In genomic region chr15:53038542-53038941, GRCh38 we compare ENCODE assay signal across 1 cellular context.
TF ChIP-seq lines count a peak whose summit lies in the region.

No MANE protein-coding gene starts in this region.

TF ChIP-seq in SK-N-SH treated with all-trans-retinoic acid at 6 μM for 48 hours, 23 proteins besides CTCF, POLR2A, EP300 and RAD21 (continued from another document):
- TF ChIP-seq, protein P1, sequence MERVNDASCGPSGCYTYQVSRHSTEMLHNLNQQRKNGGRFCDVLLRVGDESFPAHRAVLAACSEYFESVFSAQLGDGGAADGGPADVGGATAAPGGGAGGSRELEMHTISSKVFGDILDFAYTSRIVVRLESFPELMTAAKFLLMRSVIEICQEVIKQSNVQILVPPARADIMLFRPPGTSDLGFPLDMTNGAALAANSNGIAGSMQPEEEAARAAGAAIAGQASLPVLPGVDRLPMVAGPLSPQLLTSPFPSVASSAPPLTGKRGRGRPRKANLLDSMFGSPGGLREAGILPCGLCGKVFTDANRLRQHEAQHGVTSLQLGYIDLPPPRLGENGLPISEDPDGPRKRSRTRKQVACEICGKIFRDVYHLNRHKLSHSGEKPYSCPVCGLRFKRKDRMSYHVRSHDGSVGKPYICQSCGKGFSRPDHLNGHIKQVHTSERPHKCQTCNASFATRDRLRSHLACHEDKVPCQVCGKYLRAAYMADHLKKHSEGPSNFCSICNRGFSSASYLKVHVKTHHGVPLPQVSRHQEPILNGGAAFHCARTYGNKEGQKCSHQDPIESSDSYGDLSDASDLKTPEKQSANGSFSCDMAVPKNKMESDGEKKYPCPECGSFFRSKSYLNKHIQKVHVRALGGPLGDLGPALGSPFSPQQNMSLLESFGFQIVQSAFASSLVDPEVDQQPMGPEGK (CRISPR knock-in tag; IDR thresholded peaks at IDR 0.05; ENCODE audit: borderline replicate concordance), result no peak
- TF ChIP-seq ZFP3 (CRISPR knock-in tag; IDR thresholded peaks at IDR 0.05), result no peak
- TF ChIP-seq TCF4 (CRISPR knock-in tag; IDR thresholded peaks at IDR 0.05; ENCODE audit: borderline replicate concordance), result no peak
- no peak for TF ChIP-seq ZC3H10 (CRISPR knock-in tag; IDR thresholded peaks at IDR 0.05)
- TF ChIP-seq ZFP30 (CRISPR knock-in tag; IDR thresholded peaks at IDR 0.05), result no peak
- TF ChIP-seq BACH2 (CRISPR knock-in tag; IDR thresholded peaks at IDR 0.05; ENCODE audit: borderline replicate concordance), result no peak
- no peak for TF ChIP-seq SNAI2 (CRISPR knock-in tag; IDR thresholded peaks at IDR 0.05)
- TF ChIP-seq, protein P2, sequence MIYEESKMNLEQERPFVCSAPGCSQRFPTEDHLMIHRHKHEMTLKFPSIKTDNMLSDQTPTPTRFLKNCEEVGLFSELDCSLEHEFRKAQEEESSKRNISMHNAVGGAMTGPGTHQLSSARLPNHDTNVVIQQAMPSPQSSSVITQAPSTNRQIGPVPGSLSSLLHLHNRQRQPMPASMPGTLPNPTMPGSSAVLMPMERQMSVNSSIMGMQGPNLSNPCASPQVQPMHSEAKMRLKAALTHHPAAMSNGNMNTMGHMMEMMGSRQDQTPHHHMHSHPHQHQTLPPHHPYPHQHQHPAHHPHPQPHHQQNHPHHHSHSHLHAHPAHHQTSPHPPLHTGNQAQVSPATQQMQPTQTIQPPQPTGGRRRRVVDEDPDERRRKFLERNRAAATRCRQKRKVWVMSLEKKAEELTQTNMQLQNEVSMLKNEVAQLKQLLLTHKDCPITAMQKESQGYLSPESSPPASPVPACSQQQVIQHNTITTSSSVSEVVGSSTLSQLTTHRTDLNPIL (CRISPR knock-in tag; IDR thresholded peaks at IDR 0.05; ENCODE audit: low read depth), result no peak
- TF ChIP-seq, protein P3, sequence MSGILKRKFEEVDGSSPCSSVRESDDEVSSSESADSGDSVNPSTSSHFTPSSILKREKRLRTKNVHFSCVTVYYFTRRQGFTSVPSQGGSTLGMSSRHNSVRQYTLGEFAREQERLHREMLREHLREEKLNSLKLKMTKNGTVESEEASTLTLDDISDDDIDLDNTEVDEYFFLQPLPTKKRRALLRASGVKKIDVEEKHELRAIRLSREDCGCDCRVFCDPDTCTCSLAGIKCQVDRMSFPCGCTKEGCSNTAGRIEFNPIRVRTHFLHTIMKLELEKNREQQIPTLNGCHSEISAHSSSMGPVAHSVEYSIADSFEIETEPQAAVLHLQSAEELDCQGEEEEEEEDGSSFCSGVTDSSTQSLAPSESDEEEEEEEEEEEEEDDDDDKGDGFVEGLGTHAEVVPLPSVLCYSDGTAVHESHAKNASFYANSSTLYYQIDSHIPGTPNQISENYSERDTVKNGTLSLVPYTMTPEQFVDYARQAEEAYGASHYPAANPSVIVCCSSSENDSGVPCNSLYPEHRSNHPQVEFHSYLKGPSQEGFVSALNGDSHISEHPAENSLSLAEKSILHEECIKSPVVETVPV (CRISPR knock-in tag; IDR thresholded peaks at IDR 0.05), result no peak
- TF ChIP-seq, protein P4, sequence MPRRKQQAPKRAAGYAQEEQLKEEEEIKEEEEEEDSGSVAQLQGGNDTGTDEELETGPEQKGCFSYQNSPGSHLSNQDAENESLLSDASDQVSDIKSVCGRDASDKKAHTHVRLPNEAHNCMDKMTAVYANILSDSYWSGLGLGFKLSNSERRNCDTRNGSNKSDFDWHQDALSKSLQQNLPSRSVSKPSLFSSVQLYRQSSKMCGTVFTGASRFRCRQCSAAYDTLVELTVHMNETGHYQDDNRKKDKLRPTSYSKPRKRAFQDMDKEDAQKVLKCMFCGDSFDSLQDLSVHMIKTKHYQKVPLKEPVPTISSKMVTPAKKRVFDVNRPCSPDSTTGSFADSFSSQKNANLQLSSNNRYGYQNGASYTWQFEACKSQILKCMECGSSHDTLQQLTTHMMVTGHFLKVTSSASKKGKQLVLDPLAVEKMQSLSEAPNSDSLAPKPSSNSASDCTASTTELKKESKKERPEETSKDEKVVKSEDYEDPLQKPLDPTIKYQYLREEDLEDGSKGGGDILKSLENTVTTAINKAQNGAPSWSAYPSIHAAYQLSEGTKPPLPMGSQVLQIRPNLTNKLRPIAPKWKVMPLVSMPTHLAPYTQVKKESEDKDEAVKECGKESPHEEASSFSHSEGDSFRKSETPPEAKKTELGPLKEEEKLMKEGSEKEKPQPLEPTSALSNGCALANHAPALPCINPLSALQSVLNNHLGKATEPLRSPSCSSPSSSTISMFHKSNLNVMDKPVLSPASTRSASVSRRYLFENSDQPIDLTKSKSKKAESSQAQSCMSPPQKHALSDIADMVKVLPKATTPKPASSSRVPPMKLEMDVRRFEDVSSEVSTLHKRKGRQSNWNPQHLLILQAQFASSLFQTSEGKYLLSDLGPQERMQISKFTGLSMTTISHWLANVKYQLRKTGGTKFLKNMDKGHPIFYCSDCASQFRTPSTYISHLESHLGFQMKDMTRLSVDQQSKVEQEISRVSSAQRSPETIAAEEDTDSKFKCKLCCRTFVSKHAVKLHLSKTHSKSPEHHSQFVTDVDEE (CRISPR knock-in tag; IDR thresholded peaks at IDR 0.05), result no peak
- no peak for TF ChIP-seq ZNF565 (CRISPR knock-in tag; conservative IDR thresholded peaks at IDR 0.05; ENCODE audit: low read depth)
- TF ChIP-seq CSDC2 (CRISPR knock-in tag; IDR thresholded peaks at IDR 0.05), result no peak
